Comparison of ENCODE assay signal across 1 cellular context in the genomic region with DNA sequence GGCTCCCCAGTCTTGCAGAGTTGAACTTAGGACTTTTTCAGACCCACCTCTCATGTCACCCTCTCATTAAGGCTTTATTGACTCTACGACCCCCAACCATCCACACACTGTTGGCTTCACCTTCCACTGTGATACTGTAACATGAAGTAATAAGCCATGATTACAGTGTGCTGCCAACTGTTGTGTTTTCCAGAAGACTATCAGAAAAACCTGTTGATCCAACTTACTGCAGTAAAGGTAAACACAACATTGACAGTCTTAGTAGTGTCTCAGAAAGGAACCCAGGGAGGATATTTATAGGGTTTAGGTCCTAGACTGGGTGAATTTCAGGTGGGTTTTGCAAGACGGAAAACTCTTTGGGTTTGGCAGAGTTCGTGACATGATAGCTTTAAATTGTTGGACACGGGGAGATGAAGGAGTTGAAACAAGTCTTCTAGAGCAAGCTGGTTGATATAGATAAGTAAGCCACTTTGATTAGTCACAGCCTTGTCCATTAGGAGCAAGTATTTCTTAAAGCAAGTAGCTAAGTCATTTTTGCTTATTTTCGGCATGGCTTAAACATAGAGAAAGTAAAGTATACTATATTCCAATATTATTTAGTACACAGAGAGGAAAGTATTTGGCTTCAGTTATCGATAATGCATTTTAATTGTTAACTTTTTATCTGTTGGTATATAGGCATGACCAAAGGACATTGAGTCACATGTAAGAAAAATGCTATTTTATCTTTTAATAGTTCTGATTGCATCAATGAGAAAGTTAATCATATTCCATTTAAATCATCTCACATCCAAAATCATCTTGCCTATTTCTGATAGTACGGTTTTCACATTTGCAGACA.
A peak's percentile ranks its signal among the peaks of the same experiment; 100 is the strongest.
TF ChIP-seq lines count a peak whose summit lies in the region.

No MANE protein-coding gene starts in this region.

TF ChIP-seq in K562, 482 proteins besides CTCF, POLR2A, EP300 and RAD21 (continued from another document and continues in another):
- TF ChIP-seq, protein P1, sequence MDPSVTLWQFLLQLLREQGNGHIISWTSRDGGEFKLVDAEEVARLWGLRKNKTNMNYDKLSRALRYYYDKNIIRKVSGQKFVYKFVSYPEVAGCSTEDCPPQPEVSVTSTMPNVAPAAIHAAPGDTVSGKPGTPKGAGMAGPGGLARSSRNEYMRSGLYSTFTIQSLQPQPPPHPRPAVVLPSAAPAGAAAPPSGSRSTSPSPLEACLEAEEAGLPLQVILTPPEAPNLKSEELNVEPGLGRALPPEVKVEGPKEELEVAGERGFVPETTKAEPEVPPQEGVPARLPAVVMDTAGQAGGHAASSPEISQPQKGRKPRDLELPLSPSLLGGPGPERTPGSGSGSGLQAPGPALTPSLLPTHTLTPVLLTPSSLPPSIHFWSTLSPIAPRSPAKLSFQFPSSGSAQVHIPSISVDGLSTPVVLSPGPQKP (CRISPR knock-in tag; IDR thresholded peaks at IDR 0.05) = no peak
- TF ChIP-seq CBX5 (IDR thresholded peaks at IDR 0.05; ENCODE audit: borderline replicate concordance, low read depth) (no peak), KDM1A (IDR thresholded peaks at IDR 0.05) (peak; percentile 40 to 56; a peak in 1 of 4 replicates), HNRNPK (IDR thresholded peaks at IDR 0.05; ENCODE audit: low read depth, low read length, poor library complexity, severe bottlenecking) (no peak), KLF6 (CRISPR knock-in tag; IDR thresholded peaks at IDR 0.05; ENCODE audit: borderline replicate concordance) (no peak), MCM7 (IDR thresholded peaks at IDR 0.05) (no peak), ZNF561 (CRISPR knock-in tag; conservative IDR thresholded peaks at IDR 0.05) (no peak), DDX20 (tag; IDR thresholded peaks at IDR 0.05; ENCODE audit: low read depth) (no peak), TBL1XR1 (IDR thresholded peaks at IDR 0.05; ENCODE audit: low read length in 2 of 2) (peak in 1 of 2 experiments; percentile 71; a peak in 1 of 4 replicates), PHF8 (IDR thresholded peaks at IDR 0.05; ENCODE audit: borderline replicate concordance, low read length) (no peak), CC2D1A (IDR thresholded peaks at IDR 0.05) (peak; percentile 51; the same call in 1 of the 2 replicates), BCL6 (CRISPR knock-in tag; IDR thresholded peaks at IDR 0.05) (no peak), BCOR (IDR thresholded peaks at IDR 0.05) (no peak), ZNF232 (CRISPR knock-in tag; IDR thresholded peaks at IDR 0.05) (no peak), TEAD2 (tag; IDR thresholded peaks at IDR 0.05) (no peak), FOXK2 (conservative IDR thresholded peaks at IDR 0.05 in 1 of 2, IDR thresholded peaks at IDR 0.05 in 1 of 2; ENCODE audit: low read depth in 2 of 2) (peak in 1 of 2 experiments; percentile 51; a peak in 1 of 4 replicates), CREM (IDR thresholded peaks at IDR 0.05; ENCODE audit: low read depth) (no peak; the same call in 1 of the 2 replicates), TAL1 (IDR thresholded peaks at IDR 0.05) (peak; percentile 89), POLR2G (IDR thresholded peaks at IDR 0.05; ENCODE audit: low read depth, low read length) (no peak), TAF15 (IDR thresholded peaks at IDR 0.05; ENCODE audit: low read depth, low read length) (no peak)
- TF ChIP-seq, protein P2, sequence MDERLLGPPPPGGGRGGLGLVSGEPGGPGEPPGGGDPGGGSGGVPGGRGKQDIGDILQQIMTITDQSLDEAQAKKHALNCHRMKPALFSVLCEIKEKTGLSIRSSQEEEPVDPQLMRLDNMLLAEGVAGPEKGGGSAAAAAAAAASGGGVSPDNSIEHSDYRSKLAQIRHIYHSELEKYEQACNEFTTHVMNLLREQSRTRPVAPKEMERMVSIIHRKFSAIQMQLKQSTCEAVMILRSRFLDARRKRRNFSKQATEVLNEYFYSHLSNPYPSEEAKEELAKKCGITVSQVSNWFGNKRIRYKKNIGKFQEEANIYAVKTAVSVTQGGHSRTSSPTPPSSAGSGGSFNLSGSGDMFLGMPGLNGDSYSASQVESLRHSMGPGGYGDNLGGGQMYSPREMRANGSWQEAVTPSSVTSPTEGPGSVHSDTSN (CRISPR knock-in tag; IDR thresholded peaks at IDR 0.05; ENCODE audit: low read depth) = no peak
- TF ChIP-seq, protein P2 (tag; conservative IDR thresholded peaks at IDR 0.05; ENCODE audit: low read depth) = peak; percentile 49
- TF ChIP-seq, protein P3, sequence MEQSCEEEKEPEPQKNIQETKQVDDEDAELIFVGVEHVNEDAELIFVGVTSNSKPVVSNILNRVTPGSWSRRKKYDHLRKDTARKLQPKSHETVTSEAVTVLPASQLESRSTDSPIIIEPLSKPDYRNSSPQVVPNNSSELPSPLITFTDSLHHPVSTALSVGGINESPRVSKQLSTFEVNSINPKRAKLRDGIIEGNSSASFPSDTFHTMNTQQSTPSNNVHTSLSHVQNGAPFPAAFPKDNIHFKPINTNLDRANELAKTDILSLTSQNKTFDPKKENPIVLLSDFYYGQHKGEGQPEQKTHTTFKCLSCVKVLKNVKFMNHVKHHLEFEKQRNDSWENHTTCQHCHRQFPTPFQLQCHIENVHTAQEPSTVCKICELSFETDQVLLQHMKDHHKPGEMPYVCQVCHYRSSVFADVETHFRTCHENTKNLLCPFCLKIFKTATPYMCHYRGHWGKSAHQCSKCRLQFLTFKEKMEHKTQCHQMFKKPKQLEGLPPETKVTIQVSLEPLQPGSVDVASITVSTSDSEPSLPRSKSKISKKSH (CRISPR knock-in tag; IDR thresholded peaks at IDR 0.05) = no peak
- TF ChIP-seq, protein P4, sequence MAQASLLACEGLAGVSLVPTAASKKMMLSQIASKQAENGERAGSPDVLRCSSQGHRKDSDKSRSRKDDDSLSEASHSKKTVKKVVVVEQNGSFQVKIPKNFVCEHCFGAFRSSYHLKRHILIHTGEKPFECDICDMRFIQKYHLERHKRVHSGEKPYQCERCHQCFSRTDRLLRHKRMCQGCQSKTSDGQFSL (CRISPR knock-in tag; IDR thresholded peaks at IDR 0.05) = no peak
- TF ChIP-seq, protein P4 (tag; IDR thresholded peaks at IDR 0.05) = no peak
- TF ChIP-seq, protein P5, sequence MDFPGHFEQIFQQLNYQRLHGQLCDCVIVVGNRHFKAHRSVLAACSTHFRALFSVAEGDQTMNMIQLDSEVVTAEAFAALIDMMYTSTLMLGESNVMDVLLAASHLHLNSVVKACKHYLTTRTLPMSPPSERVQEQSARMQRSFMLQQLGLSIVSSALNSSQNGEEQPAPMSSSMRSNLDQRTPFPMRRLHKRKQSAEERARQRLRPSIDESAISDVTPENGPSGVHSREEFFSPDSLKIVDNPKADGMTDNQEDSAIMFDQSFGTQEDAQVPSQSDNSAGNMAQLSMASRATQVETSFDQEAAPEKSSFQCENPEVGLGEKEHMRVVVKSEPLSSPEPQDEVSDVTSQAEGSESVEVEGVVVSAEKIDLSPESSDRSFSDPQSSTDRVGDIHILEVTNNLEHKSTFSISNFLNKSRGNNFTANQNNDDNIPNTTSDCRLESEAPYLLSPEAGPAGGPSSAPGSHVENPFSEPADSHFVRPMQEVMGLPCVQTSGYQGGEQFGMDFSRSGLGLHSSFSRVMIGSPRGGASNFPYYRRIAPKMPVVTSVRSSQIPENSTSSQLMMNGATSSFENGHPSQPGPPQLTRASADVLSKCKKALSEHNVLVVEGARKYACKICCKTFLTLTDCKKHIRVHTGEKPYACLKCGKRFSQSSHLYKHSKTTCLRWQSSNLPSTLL (IDR thresholded peaks at IDR 0.05) = no peak
- TF ChIP-seq, protein P6, sequence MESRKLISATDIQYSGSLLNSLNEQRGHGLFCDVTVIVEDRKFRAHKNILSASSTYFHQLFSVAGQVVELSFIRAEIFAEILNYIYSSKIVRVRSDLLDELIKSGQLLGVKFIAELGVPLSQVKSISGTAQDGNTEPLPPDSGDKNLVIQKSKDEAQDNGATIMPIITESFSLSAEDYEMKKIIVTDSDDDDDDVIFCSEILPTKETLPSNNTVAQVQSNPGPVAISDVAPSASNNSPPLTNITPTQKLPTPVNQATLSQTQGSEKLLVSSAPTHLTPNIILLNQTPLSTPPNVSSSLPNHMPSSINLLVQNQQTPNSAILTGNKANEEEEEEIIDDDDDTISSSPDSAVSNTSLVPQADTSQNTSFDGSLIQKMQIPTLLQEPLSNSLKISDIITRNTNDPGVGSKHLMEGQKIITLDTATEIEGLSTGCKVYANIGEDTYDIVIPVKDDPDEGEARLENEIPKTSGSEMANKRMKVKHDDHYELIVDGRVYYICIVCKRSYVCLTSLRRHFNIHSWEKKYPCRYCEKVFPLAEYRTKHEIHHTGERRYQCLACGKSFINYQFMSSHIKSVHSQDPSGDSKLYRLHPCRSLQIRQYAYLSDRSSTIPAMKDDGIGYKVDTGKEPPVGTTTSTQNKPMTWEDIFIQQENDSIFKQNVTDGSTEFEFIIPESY (CRISPR knock-in tag; IDR thresholded peaks at IDR 0.05) = no peak
- TF ChIP-seq, protein P7, sequence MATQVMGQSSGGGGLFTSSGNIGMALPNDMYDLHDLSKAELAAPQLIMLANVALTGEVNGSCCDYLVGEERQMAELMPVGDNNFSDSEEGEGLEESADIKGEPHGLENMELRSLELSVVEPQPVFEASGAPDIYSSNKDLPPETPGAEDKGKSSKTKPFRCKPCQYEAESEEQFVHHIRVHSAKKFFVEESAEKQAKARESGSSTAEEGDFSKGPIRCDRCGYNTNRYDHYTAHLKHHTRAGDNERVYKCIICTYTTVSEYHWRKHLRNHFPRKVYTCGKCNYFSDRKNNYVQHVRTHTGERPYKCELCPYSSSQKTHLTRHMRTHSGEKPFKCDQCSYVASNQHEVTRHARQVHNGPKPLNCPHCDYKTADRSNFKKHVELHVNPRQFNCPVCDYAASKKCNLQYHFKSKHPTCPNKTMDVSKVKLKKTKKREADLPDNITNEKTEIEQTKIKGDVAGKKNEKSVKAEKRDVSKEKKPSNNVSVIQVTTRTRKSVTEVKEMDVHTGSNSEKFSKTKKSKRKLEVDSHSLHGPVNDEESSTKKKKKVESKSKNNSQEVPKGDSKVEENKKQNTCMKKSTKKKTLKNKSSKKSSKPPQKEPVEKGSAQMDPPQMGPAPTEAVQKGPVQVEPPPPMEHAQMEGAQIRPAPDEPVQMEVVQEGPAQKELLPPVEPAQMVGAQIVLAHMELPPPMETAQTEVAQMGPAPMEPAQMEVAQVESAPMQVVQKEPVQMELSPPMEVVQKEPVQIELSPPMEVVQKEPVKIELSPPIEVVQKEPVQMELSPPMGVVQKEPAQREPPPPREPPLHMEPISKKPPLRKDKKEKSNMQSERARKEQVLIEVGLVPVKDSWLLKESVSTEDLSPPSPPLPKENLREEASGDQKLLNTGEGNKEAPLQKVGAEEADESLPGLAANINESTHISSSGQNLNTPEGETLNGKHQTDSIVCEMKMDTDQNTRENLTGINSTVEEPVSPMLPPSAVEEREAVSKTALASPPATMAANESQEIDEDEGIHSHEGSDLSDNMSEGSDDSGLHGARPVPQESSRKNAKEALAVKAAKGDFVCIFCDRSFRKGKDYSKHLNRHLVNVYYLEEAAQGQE (CRISPR knock-in tag; IDR thresholded peaks at IDR 0.05; ENCODE audit: low read depth) = no peak
- TF ChIP-seq, protein P8, sequence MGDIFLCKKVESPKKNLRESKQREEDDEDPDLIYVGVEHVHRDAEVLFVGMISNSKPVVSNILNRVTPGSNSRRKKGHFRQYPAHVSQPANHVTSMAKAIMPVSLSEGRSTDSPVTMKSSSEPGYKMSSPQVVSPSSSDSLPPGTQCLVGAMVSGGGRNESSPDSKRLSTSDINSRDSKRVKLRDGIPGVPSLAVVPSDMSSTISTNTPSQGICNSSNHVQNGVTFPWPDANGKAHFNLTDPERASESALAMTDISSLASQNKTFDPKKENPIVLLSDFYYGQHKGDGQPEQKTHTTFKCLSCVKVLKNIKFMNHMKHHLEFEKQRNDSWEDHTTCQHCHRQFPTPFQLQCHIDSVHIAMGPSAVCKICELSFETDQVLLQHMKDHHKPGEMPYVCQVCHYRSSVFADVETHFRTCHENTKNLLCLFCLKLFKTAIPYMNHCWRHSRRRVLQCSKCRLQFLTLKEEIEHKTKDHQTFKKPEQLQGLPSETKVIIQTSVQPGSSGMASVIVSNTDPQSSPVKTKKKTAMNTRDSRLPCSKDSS (IDR thresholded peaks at IDR 0.05; ENCODE audit: low read depth, partially characterized antibody) = no peak
